Comparison of ENCODE assay signal across 10 cellular contexts in the genomic region with DNA sequence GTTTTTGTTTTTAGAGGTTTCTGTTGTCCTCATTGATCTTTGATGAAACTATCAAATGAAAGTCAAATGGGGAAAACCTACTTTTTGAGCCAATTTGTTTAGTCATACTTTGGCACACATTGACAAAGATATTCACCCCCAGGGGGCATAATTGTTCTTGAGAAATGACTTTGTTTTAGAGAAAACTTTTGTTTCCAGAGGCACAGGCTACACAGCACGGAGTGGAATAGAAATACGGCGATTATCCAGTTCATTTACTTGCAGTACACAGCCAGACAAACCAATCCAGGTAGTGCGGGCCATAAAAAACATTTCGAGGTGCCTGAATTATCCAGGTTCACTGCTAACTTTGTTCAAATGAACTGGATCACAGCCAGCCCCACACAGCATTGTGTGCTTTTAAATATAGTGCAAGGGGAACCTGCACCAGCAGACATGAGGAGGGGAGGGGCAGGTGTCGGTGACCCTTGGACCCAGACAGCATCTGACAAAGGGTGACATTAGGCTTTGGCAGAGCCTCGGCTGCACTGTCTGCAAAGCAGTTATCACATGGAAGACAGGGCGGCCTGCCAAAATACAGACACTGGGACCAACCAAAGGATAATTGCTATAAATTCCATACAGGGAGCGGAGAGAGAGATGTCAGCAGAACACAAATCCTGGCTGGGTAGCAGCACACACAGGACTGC.
DNase-seq lines count a peak whose midpoint lies in the region; ATAC-seq and TF ChIP-seq lines count a peak whose summit lies in the region.
"Had no signal": no experiment of that assay in that cellular context is flagged by ENCODE, and none has a peak within 500 bp of the region (broad histone marks: within the 10 kb centered on the region; RNA-seq: fewer than 3 reads in every experiment).

No MANE protein-coding gene starts in this region.

- H3K9me3 Mint-ChIP-seq in natural killer cell treated with Interleukin-12 subunit alpha and Interleukin-12 subunit beta and Interleukin-15 and Interleukin-18, amount 100 ng/mL, for 72 hours: no peaks in the 10 kb centered on the region

- intact Hi-C loops in Right ventricle myocardium inferior (cut with DNase I): no loop called here

- DNase-seq in AG10803 (ENCODE audit: low read depth) (peak; percentile 1), Peyer's patch (peak in 2 of 3 donors; percentile 71 to 77), Right ventricle myocardium inferior (ENCODE audit: missing footprints) (peak; percentile 75), NCI-H774 (lab: John Stamatoyannopoulos, UW) (no peak), SKM-1 treated with dmso at 0.1 percent for 144 hours (lab: John Stamatoyannopoulos, UW; ENCODE audit: unreplicated experiment) (no peak)
- DNase-seq in natural killer cell treated with Interleukin-12 subunit alpha and Interleukin-12 subunit beta and Interleukin-15 and Interleukin-18, amount 100 ng/mL, for 72 hours (ENCODE audit: low spot score): no peak
- DNase-seq: NCI-H524 had no signal

- no peaks in the 10 kb centered on the region for H3K27me3 ChIP-seq in Peyer's patch

- H3K27ac Mint-ChIP-seq in natural killer cell treated with Interleukin-12 subunit alpha and Interleukin-12 subunit beta and Interleukin-15 and Interleukin-18, amount 100 ng/mL, for 72 hours: no peak overlapping the region

- H3K4me3 Mint-ChIP-seq in natural killer cell treated with Interleukin-12 subunit alpha and Interleukin-12 subunit beta and Interleukin-15 and Interleukin-18, amount 100 ng/mL, for 72 hours: no peak overlapping the region

- no peaks in the 10 kb centered on the region for H3K4me1 ChIP-seq in Peyer's patch

- H3K9me3 ChIP-seq in Peyer's patch: no peaks in the 10 kb centered on the region
- H3K9me3 ChIP-seq: thoracic aorta had no signal

- no peak for TF ChIP-seq CTCF in AG10803 (conservative IDR thresholded peaks at IDR 0.05; ENCODE audit: low read length)
- peak in 2 of 6 experiments; percentile 13 to 28 for TF ChIP-seq CTCF in Peyer's patch (IDR thresholded peaks at IDR 0.05)

- peaks cover 12 to 14% of the 10 kb centered on the region in 2 donors for H3K27me3 Mint-ChIP-seq in natural killer cell treated with Interleukin-12 subunit alpha and Interleukin-12 subunit beta and Interleukin-15 and Interleukin-18, amount 100 ng/mL, for 72 hours

- ATAC-seq in HG03097 (IDR thresholded peaks at IDR 0.05; ENCODE audit: low FRiP score, unreplicated experiment) (peak; percentile 32), Right ventricle myocardium inferior (peak; percentile 88), GM18873 (IDR thresholded peaks at IDR 0.05; ENCODE audit: low FRiP score, unreplicated experiment) (no peak)
- ATAC-seq in natural killer cell treated with Interleukin-12 subunit alpha and Interleukin-12 subunit beta and Interleukin-15 and Interleukin-18, amount 100 ng/mL, for 72 hours: no peak

- H3K4me3 ChIP-seq in AG10803 (ENCODE audit: low read length): no peak overlapping the region
- no peak overlapping the region for H3K4me3 ChIP-seq in Peyer's patch
- H3K4me3 ChIP-seq: thoracic aorta had no signal

- no peak overlapping the region for H3K27ac ChIP-seq in Peyer's patch
- H3K27ac ChIP-seq: thoracic aorta had no signal

- H3K36me3 Mint-ChIP-seq in natural killer cell treated with Interleukin-12 subunit alpha and Interleukin-12 subunit beta and Interleukin-15 and Interleukin-18, amount 100 ng/mL, for 72 hours: no peaks in the 10 kb centered on the region

- no peaks in the 10 kb centered on the region for H3K4me1 Mint-ChIP-seq in natural killer cell treated with Interleukin-12 subunit alpha and Interleukin-12 subunit beta and Interleukin-15 and Interleukin-18, amount 100 ng/mL, for 72 hours (ENCODE audit: low read depth in 2 of 2)

- H3K36me3 ChIP-seq in Peyer's patch: no peaks in the 10 kb centered on the region
- H3K36me3 ChIP-seq: thoracic aorta had no signal

- no peak for TF ChIP-seq POLR2A in Peyer's patch (IDR thresholded peaks at IDR 0.05)

Comparison
In these comparisons a context has a peak if more than half of its experiments do, and no peak if none do; other contexts are left out.
1. DNase-seq: peak in AG10803 (single experiment), Peyer's patch (2 of 3) and Right ventricle myocardium inferior (single experiment); none in NCI-H774 (single experiment), SKM-1 treated with dmso at 0.1 percent for 144 hours (single experiment) and natural killer cell treated with Interleukin-12 subunit alpha and Interleukin-12 subunit beta and Interleukin-15 and Interleukin-18, amount 100 ng/mL, for 72 hours (single experiment).
2. ATAC-seq: peak in HG03097 (single experiment) and Right ventricle myocardium inferior (single experiment); none in natural killer cell treated with Interleukin-12 subunit alpha and Interleukin-12 subunit beta and Interleukin-15 and Interleukin-18, amount 100 ng/mL, for 72 hours (0 of 2) and GM18873 (single experiment).